ENCODE assay signal across 1 cellular context in the genomic region with DNA sequence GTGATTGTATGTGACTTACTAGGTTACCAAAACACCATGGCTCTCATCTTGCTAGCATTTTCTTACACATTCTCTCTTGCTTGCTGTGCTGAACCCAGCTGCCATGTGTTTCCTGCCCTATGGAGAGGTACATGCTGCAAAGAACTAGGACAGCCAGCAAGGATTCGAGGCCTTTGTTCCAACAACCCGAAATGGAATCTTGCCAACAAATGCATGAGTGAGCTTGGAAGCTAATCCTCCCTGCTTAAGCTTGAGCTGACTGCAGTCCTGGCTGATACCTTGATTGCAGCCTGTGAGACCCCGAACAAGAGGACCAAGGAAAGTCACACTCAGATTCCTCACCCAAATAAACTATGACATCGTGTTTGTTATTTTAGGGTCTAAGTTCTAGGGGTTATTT.
TF ChIP-seq lines count a peak whose summit lies in the region.

No MANE protein-coding gene starts in this region.

TF ChIP-seq in WTC11, 78 proteins besides CTCF, POLR2A, EP300 and RAD21 (continued from another document):
- TF ChIP-seq, protein P1, sequence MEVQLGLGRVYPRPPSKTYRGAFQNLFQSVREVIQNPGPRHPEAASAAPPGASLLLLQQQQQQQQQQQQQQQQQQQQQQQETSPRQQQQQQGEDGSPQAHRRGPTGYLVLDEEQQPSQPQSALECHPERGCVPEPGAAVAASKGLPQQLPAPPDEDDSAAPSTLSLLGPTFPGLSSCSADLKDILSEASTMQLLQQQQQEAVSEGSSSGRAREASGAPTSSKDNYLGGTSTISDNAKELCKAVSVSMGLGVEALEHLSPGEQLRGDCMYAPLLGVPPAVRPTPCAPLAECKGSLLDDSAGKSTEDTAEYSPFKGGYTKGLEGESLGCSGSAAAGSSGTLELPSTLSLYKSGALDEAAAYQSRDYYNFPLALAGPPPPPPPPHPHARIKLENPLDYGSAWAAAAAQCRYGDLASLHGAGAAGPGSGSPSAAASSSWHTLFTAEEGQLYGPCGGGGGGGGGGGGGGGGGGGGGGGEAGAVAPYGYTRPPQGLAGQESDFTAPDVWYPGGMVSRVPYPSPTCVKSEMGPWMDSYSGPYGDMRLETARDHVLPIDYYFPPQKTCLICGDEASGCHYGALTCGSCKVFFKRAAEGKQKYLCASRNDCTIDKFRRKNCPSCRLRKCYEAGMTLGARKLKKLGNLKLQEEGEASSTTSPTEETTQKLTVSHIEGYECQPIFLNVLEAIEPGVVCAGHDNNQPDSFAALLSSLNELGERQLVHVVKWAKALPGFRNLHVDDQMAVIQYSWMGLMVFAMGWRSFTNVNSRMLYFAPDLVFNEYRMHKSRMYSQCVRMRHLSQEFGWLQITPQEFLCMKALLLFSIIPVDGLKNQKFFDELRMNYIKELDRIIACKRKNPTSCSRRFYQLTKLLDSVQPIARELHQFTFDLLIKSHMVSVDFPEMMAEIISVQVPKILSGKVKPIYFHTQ (CRISPR knock-in tag; IDR thresholded peaks at IDR 0.05) = no peak
- TF ChIP-seq, protein P2, sequence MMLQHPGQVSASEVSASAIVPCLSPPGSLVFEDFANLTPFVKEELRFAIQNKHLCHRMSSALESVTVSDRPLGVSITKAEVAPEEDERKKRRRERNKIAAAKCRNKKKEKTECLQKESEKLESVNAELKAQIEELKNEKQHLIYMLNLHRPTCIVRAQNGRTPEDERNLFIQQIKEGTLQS (CRISPR knock-in tag; conservative IDR thresholded peaks at IDR 0.05) = no peak
TF ChIP-seq in WTC11: peak in this region for 0.
